ENCODE assay signal across 12 cellular contexts in the genomic region with DNA sequence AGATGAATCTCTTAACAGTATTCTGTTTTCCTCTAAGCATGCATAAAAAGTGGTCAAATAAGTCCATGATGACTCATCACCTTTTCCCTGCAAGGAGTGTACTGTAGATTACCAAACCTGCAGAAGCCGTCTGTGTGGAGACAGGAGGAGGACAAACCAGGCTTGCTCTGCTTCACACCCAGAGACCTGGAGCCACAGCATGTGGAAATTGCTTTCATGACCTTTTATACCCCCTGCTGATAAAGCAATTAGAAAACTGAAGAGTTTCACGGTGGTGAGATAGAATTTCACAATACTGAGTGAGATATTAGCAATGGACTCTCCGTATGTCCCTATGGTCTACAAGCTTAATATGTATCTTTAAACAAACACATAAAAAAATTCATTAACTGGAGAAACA. TPM values are rescaled to one million over a fixed set of nuclear protein-coding genes. Genes with fewer than 3 reads are reported as not detected.
DNase-seq lines count a peak whose midpoint lies in the region; ATAC-seq and TF ChIP-seq lines count a peak whose summit lies in the region.
"Had no signal": no experiment of that assay in that cellular context is flagged by ENCODE, and none has a peak within 500 bp of the region (broad histone marks: within the 10 kb centered on the region; RNA-seq: fewer than 3 reads in every experiment).

No MANE protein-coding gene starts in this region.

- H3K9me3 ChIP-seq in left lung = peaks cover 0 to 2% of the 10 kb centered on the region in 2 donors
- H3K9me3 ChIP-seq in MM.1S (replicated peaks; ENCODE audit: insufficient read depth, low read length) = no peaks in the 10 kb centered on the region

- H3K27ac ChIP-seq in left lung (peak overlapping the region in 1 of 2 donors; percentile 7), MM.1S (ENCODE audit: low read length) (no peak overlapping the region)

- no peaks in the 10 kb centered on the region for H3K27me3 ChIP-seq in left lung
- no peaks in the 10 kb centered on the region for H3K27me3 ChIP-seq in MM.1S (replicated peaks; ENCODE audit: insufficient read depth, low read length)

- no peak for TF ChIP-seq CTCF in left lung (IDR thresholded peaks at IDR 0.05)
- no peak for TF ChIP-seq CTCF in MM.1S (IDR thresholded peaks at IDR 0.05; ENCODE audit: low read length)

- DNase-seq in Caki2 (ENCODE audit: low read depth) = peak; percentile 88
- DNase-seq in HT1080 (ENCODE audit: low read depth) = peak; percentile 75
- peak; percentile 44 for DNase-seq in amniotic stem cell (lab: John Stamatoyannopoulos, UW)
- DNase-seq in left lung = no peak
- no peak for DNase-seq in DMS79 (lab: John Stamatoyannopoulos, UW)
- DNase-seq in midbrain (lab: John Stamatoyannopoulos, UW) = no peak
- DNase-seq in MM.1S = no peak
- DNase-seq in activated CD8-positive, alpha-beta memory T cell treated with anti-CD3 and anti-CD28 coated beads, Interleukin-2, amount 50 U/mL, for 4 hours = no peak
- DNase-seq: aorta; NCI-H1436; stimulated activated CD4-positive, alpha-beta T cell treated with anti-CD3 and anti-CD28 coated beads, Interleukin-1b, Interleukin-23, amount 100 ng/mL, for 48 hours had no signal

- H2AFZ ChIP-seq in MM.1S (ENCODE audit: low read length) = no peak overlapping the region

- H4K20me1 ChIP-seq in MM.1S (ENCODE audit: insufficient read depth, low read length) = no peaks in the 10 kb centered on the region

- peaks cover 0 to 14% of the 10 kb centered on the region in 2 donors for H3K4me1 ChIP-seq in left lung
- H3K4me1 ChIP-seq in MM.1S (ENCODE audit: low read length) = peaks cover 12% of the 10 kb centered on the region

- peak; percentile 86 for ATAC-seq in left lung
- ATAC-seq: GM12878 had no signal

- in situ Hi-C loops in Caki2 (cut with HindIII; ENCODE audit: low pct_unique_long_range_greater_than_20kb, low sequenced_read_pairs) = no loop called here

- H3F3A ChIP-seq in MM.1S (ENCODE audit: insufficient read depth, low read length) = peaks cover 19% of the 10 kb centered on the region

- intact Hi-C loops in left lung (cut with DNase I) = no loop called here

- no peaks in the 10 kb centered on the region for H3K79me2 ChIP-seq in MM.1S (ENCODE audit: low read length)

- H3K9me2 ChIP-seq in MM.1S (replicated peaks; ENCODE audit: insufficient read depth, low read length) = no peaks in the 10 kb centered on the region

- no peak overlapping the region for H3K4me2 ChIP-seq in MM.1S (ENCODE audit: low read depth, low read length)

- no peak overlapping the region for H3K4me3 ChIP-seq in left lung
- H3K4me3 ChIP-seq in MM.1S (ENCODE audit: low read length) = no peak overlapping the region
- H3K4me3 ChIP-seq: GM12878 had no signal

- no peak overlapping the region for H3K9ac ChIP-seq in MM.1S (ENCODE audit: low read length)

- peaks cover 0 to 40% of the 10 kb centered on the region in 2 donors for H3K36me3 ChIP-seq in left lung
- no peaks in the 10 kb centered on the region for H3K36me3 ChIP-seq in MM.1S (replicated peaks; ENCODE audit: insufficient read depth, low read length)

RNA-seq across cellular contexts. Expression of gene CORT, which starts 9.4 kb away (rescaled TPM):
- total RNA-seq in Caki2 (2014; rRNA removed; shearing (Covaris generic); ENCODE audit: low replicate concordance) = 0.61 TPM in 1 of 2 replicates, not detected in the other
- 0.13 TPM in 1 of 2 replicates, not detected in the other for total RNA-seq in HT1080 (2014; rRNA removed; shearing (Covaris generic))
- polyA plus RNA-seq in HT1080 (2015; cell fraction: cytosol; rRNA removed) = 0.50 TPM in 1 of 2 replicates, not detected in the other
- 0.26 and 0.61 TPM in 2 replicates for polyA plus RNA-seq in HT1080 (2015; cell fraction: nucleus; rRNA removed)
- under 1 TPM; 0.37 to 0.44 TPM for total RNA-seq in left lung
- polyA plus RNA-seq: aorta had no signal

RNA-seq across cellular contexts. Expression of gene DFFA, which starts 13.1 kb away (rescaled TPM):
- total RNA-seq in Caki2 (2014; rRNA removed; shearing (Covaris generic); ENCODE audit: low replicate concordance) = 31.8 and 31.9 TPM in 2 replicates
- 71.0 and 78.0 TPM in 2 replicates for total RNA-seq in HT1080 (2014; rRNA removed; shearing (Covaris generic))
- polyA plus RNA-seq in HT1080 (2015; cell fraction: cytosol; rRNA removed) = 61.9 and 66.7 TPM in 2 replicates
- polyA plus RNA-seq in HT1080 (2015; cell fraction: nucleus; rRNA removed) = 43.0 and 44.7 TPM in 2 replicates
- total RNA-seq in left lung = 10 to 100 TPM; 37.6 to 38.5 TPM

RNA-seq across cellular contexts. Expression of gene PEX14, which starts 15.6 kb away (rescaled TPM):
- 13.8 and 24.9 TPM in 2 replicates for total RNA-seq in Caki2 (2014; rRNA removed; shearing (Covaris generic); ENCODE audit: low replicate concordance)
- total RNA-seq in HT1080 (2014; rRNA removed; shearing (Covaris generic)) = 17.7 and 20.4 TPM in 2 replicates
- 9.0 and 11.5 TPM in 2 replicates for polyA plus RNA-seq in HT1080 (2015; cell fraction: cytosol; rRNA removed)
- polyA plus RNA-seq in HT1080 (2015; cell fraction: nucleus; rRNA removed) = 13.6 and 15.3 TPM in 2 replicates
- 10 to 100 TPM; 18.9 to 20.8 TPM for total RNA-seq in left lung

RNA-seq across cellular contexts. Expression of gene CENPS, which starts 29.0 kb away (rescaled TPM):
- total RNA-seq in Caki2 (2014; rRNA removed; shearing (Covaris generic); ENCODE audit: low replicate concordance) = 39.8 and 45.0 TPM in 2 replicates
- total RNA-seq in HT1080 (2014; rRNA removed; shearing (Covaris generic)) = 40.8 and 45.9 TPM in 2 replicates
- polyA plus RNA-seq in HT1080 (2015; cell fraction: cytosol; rRNA removed) = 24.6 and 33.4 TPM in 2 replicates
- 3.0 and 10.4 TPM in 2 replicates for polyA plus RNA-seq in HT1080 (2015; cell fraction: nucleus; rRNA removed)
- 10 to 100 TPM; 13.5 to 17.6 TPM for total RNA-seq in left lung

Comparison
In these comparisons a context has a peak if more than half of its experiments do, and no peak if none do; other contexts are left out.
1. DNase-seq: peak in Caki2 (single experiment), HT1080 (single experiment) and amniotic stem cell (single experiment); none in left lung (0 of 2), DMS79 (single experiment), midbrain (single experiment), MM.1S (single experiment) and activated CD8-positive, alpha-beta memory T cell treated with anti-CD3 and anti-CD28 coated beads, Interleukin-2, amount 50 U/mL, for 4 hours (single experiment).